20 cellular contexts compared by ENCODE assay signal in the genomic region with DNA sequence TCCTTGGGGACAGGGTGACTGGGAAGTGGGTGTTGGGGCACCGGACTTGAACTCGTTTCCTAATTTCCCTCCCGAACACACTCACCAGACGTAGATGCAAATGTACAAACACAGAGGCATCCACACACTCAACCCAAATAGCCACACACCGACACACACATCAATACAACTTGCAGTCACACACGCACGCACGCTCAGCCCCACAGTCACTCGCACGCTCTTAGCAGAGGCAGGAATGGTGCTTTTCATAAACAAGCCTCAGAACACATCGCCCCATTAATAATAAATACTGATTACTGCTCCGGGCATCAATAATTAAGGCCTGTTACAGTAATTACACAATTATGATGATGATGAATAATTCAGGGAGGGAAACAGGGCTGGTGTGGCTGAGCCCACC. TPM values are rescaled to one million over a fixed set of nuclear protein-coding genes. Genes with fewer than 3 reads are reported as not detected.
DNase-seq lines count a peak whose midpoint lies in the region; ATAC-seq and TF ChIP-seq lines count a peak whose summit lies in the region.
"Had no signal": no experiment of that assay in that cellular context is flagged by ENCODE, and none has a peak within 500 bp of the region (broad histone marks: within the 10 kb centered on the region; RNA-seq: fewer than 3 reads in every experiment).

No MANE protein-coding gene starts in this region.

- no peaks in the 10 kb centered on the region for H3K36me3 ChIP-seq in GM23338 (ENCODE audit: insufficient read depth)
- H3K36me3 ChIP-seq: BE2C had no signal

- ATAC-seq in GM23338: no peak
- no peak for ATAC-seq in WTC11
- ATAC-seq in GM19463 (IDR thresholded peaks at IDR 0.05; ENCODE audit: unreplicated experiment): no peak
- no peak for ATAC-seq in GM21723 (IDR thresholded peaks at IDR 0.05; ENCODE audit: unreplicated experiment)
- ATAC-seq in GM19328 (IDR thresholded peaks at IDR 0.05; ENCODE audit: unreplicated experiment): no peak
- ATAC-seq: Panc1 had no signal

- no peak overlapping the region for H3K27ac ChIP-seq in GM23338 (ENCODE audit: low read depth)
- H3K27ac ChIP-seq: KMS-11 had no signal

- H3K4me3 Mint-ChIP-seq in GM23338: peak overlapping the region; percentile 3; the same call in 1 of the 3 replicates
- H3K4me3 Mint-ChIP-seq in WTC11: peak overlapping the region; percentile 14; the same call in 1 of the 2 replicates
- H3K4me3 Mint-ChIP-seq in endothelial cell (ENCODE audit: unreplicated experiment): peak overlapping the region; percentile 85
- H3K4me3 Mint-ChIP-seq in neural crest cell: peak overlapping the region; percentile 4

- H3K36me3 Mint-ChIP-seq in GM23338 (ENCODE audit: low read depth) (peaks cover under 1% of the 10 kb centered on the region), WTC11 (no peaks in the 10 kb centered on the region), endothelial cell (ENCODE audit: low read depth, unreplicated experiment) (peaks cover 8% of the 10 kb centered on the region), neural crest cell (ENCODE audit: low read depth) (peaks cover 3% of the 10 kb centered on the region)

- CTCF ChIA-PET in WTC11 (lab: Charles Lee): interaction anchor here (1.0 to 1.1 kb wide), 2 partner anchors 41 to 329 kb away, joined by 3 to 5 read pairs; no protein-coding TSS in a partner anchor

- POLR2A ChIA-PET in WTC11 (lab: Charles Lee): no interaction called here

- H3K4me3 ChIP-seq in GM23338: no peak overlapping the region

- DNase-seq in GM23338 (ENCODE audit: low spot score) (no peak), WTC11 (ENCODE audit: low spot score) (no peak), endothelial cell (ENCODE audit: low spot score) (no peak), neural crest cell (ENCODE audit: low read depth, low spot score) (no peak)
- DNase-seq: BE2C; DMS79; NCI-H1105; NCI-H2029 treated with DMSO at 0.1 percent for 48 hours; NCI-H345; NCI-H524; NCI-H774; NK-92 treated with Interleukin-12 subunit alpha and Interleukin-12 subunit beta, amount 100 ng/mL, for 24 hours; SIG-M5 had no signal

- H2AFZ ChIP-seq in GM23338: no peak overlapping the region

- H4K20me1 ChIP-seq in GM23338 (replicated peaks; ENCODE audit: insufficient read depth): peaks cover 20% of the 10 kb centered on the region

- no peaks in the 10 kb centered on the region for H3K79me2 ChIP-seq in GM23338 (replicated peaks; ENCODE audit: insufficient read depth)

- peaks cover 100% of the 10 kb centered on the region for H3K27me3 ChIP-seq in GM23338 (ENCODE audit: insufficient read depth)

- H3K27ac Mint-ChIP-seq in GM23338 (no peak overlapping the region), WTC11 (no peak overlapping the region), endothelial cell (ENCODE audit: unreplicated experiment) (no peak overlapping the region), neural crest cell (ENCODE audit: unreplicated experiment) (no peak overlapping the region)

- H3K4me2 ChIP-seq in GM23338: no peak overlapping the region; the same call in 1 of the 2 replicates
- H3K4me2 ChIP-seq: KMS-11, SK-N-SH had no signal

- H3K4me1 Mint-ChIP-seq in GM23338 (peaks cover 59% of the 10 kb centered on the region), WTC11 (peaks cover 67% of the 10 kb centered on the region), endothelial cell (ENCODE audit: unreplicated experiment) (peaks cover 55% of the 10 kb centered on the region), neural crest cell (peaks cover 24% of the 10 kb centered on the region)

- no peaks in the 10 kb centered on the region for H3K9me2 ChIP-seq in GM23338 (ENCODE audit: insufficient read depth)
- H3K9me2 ChIP-seq: SK-N-SH had no signal

- H3F3A ChIP-seq in GM23338 (replicated peaks; ENCODE audit: low read depth): 0 out of 2 replicates have a peak, but pooled peaks cover 21% of the 10 kb centered on the region

- TF ChIP-seq CTCF in GM23338 (conservative IDR thresholded peaks at IDR 0.05; ENCODE audit: low read depth in 2 of 2) (no peak), WTC11 (IDR thresholded peaks at IDR 0.05) (no peak), endothelial cell (IDR thresholded peaks at IDR 0.05; ENCODE audit: unreplicated experiment) (no peak), neural crest cell (conservative IDR thresholded peaks at IDR 0.05) (no peak)

- H3K27me3 Mint-ChIP-seq in GM23338 (ENCODE audit: insufficient read depth, low read depth, poor library complexity) (peaks cover 89% of the 10 kb centered on the region), WTC11 (ENCODE audit: low read depth) (peaks cover 96% of the 10 kb centered on the region), endothelial cell (ENCODE audit: unreplicated experiment) (peaks cover 20% of the 10 kb centered on the region), neural crest cell (ENCODE audit: low read depth) (peaks cover 95% of the 10 kb centered on the region)

- H3K4me1 ChIP-seq in GM23338 (ENCODE audit: insufficient read depth): peaks cover 65% of the 10 kb centered on the region
- H3K4me1 ChIP-seq: BE2C had no signal

- no peaks in the 10 kb centered on the region for H3K9me3 Mint-ChIP-seq in GM23338
- no peaks in the 10 kb centered on the region for H3K9me3 Mint-ChIP-seq in WTC11
- H3K9me3 Mint-ChIP-seq in endothelial cell (ENCODE audit: unreplicated experiment): no peaks in the 10 kb centered on the region
- H3K9me3 Mint-ChIP-seq in neural crest cell: no peaks in the 10 kb centered on the region

TF ChIP-seq in GM23338, 12 proteins besides CTCF, POLR2A, EP300 and RAD21:
- no peak for TF ChIP-seq POLR2AphosphoS5 (IDR thresholded peaks at IDR 0.05; ENCODE audit: low read depth)
- TF ChIP-seq EZH2 (IDR thresholded peaks at IDR 0.05; ENCODE audit: low read depth, unreplicated experiment): peak; percentile 87
- TF ChIP-seq JUNB (IDR thresholded peaks at IDR 0.05; ENCODE audit: unreplicated experiment): no peak
- no peak for TF ChIP-seq ZNF331 (CRISPR knock-in tag; IDR thresholded peaks at IDR 0.05; ENCODE audit: low read depth)

TF ChIP-seq in WTC11, 78 proteins besides CTCF, POLR2A, EP300 and RAD21:
- no peak for TF ChIP-seq ZNF671 (CRISPR knock-in tag; IDR thresholded peaks at IDR 0.05)
- TF ChIP-seq SOX15 (CRISPR knock-in tag; IDR thresholded peaks at IDR 0.05): no peak
- no peak for TF ChIP-seq ATF6 (CRISPR knock-in tag; IDR thresholded peaks at IDR 0.05)
- TF ChIP-seq MLX (CRISPR knock-in tag; IDR thresholded peaks at IDR 0.05): no peak
- TF ChIP-seq NR1H2 (CRISPR knock-in tag; IDR thresholded peaks at IDR 0.05): no peak

RNA-seq across cellular contexts. Expression of gene BARHL1, which starts 5.7 kb away (rescaled TPM):
- not detected in 2 replicates for total RNA-seq in GM23338 (2014; rRNA removed; shearing (Covaris generic))
- polyA plus RNA-seq in GM23338 (2016; fragmentation: Nextera tagmentation; extraction: Ambion mirVana): not detected in 2 replicates
- total RNA-seq in WTC11 (2021): 0.15 to 0.16 TPM in 2 of 3 replicates, not detected in the other
- 2.4 TPM for total RNA-seq in endothelial cell (ENCODE audit: unreplicated experiment)
- total RNA-seq in neural crest cell: not detected in 2 replicates
- total RNA-seq: A673 had no signal
- polyA plus RNA-seq: SK-N-SH had no signal

Comparison
In these comparisons a context has a peak if more than half of its experiments do, and no peak if none do; other contexts are left out.
1. H3K4me3 Mint-ChIP-seq: peak in every context shown above with its lines; median percentile 85 in endothelial cell; 14 in WTC11; 4 in neural crest cell; 3 in GM23338.